In genomic region chr18:13359195-13359594, GRCh38 we compare ENCODE assay signal across 29 cellular contexts.
DNase-seq lines count a peak whose midpoint lies in the region; ATAC-seq and TF ChIP-seq lines count a peak whose summit lies in the region.
"Had no signal": no experiment of that assay in that cellular context is flagged by ENCODE, and none has a peak within 500 bp of the region (broad histone marks: within the 10 kb centered on the region; RNA-seq: fewer than 3 reads in every experiment).

No MANE protein-coding gene starts in this region.

- H3K4me1 Mint-ChIP-seq in CD14-positive monocyte = peaks cover 51% of the 10 kb centered on the region

- no peaks in the 10 kb centered on the region for H3K36me3 ChIP-seq in ascending aorta
- H3K36me3 ChIP-seq: sigmoid colon, uterus had no signal

- intact Hi-C loops in CD14-positive monocyte (cut with micrococcal nuclease) (no loop called here), ascending aorta (cut with DNase I) (no loop called here)

- peaks cover 0 to 5% (median 0%) of the 10 kb centered on the region in 7 donors for H3K9me3 Mint-ChIP-seq in CD14-positive monocyte
- H3K9me3 Mint-ChIP-seq: activated naive CD8-positive, alpha-beta T cell treated with anti-CD3 and anti-CD28 coated beads, Interleukin-2, amount 50 U/mL, for 24 hours had no signal

- DNase-seq in CD14-positive monocyte (ENCODE audit: low spot score) (no peak), HL-60 (ENCODE audit: low read depth in 1 of 2, low spot score in 1 of 2) (peak; percentile 52 to 82), RPMI8226 (peak; percentile 83), cerebellum (ENCODE audit: low spot score) (no peak), ascending aorta (ENCODE audit: low spot score in 2 of 2) (no peak)
- no peak for DNase-seq in activated CD4-positive, alpha-beta T cell treated with anti-CD3 and anti-CD28 coated beads, Interleukin-2, amount 50 U/mL, for 4 hours
- no peak for DNase-seq in activated CD4-positive, alpha-beta T cell treated with anti-CD3 and anti-CD28 coated beads for 1 hour
- DNase-seq: ACHN; activated effector memory CD4-positive, alpha-beta T cell treated with anti-CD3 and anti-CD28 coated beads, Interleukin-2, amount 50 U/mL, for 16 hours; activated naive CD8-positive, alpha-beta T cell treated with anti-CD3 and anti-CD28 coated beads, Interleukin-2, amount 50 U/mL, for 24 hours; activated T-cell treated with anti-CD3 and anti-CD28 coated beads for 4 hours; C1 segment of cervical spinal cord; effector CD8-positive, alpha-beta T cell; erythroblast; foreskin fibroblast; GOT3; left colon; naive thymus-derived CD4-positive, alpha-beta T cell; NCI-H1048; NCI-H187 treated with DMSO at 0.1 percent for 48 hours; NCI-H345; sigmoid colon; SK-N-SH; substantia nigra; uterus had no signal

- no peak overlapping the region for H3K27ac ChIP-seq in HL-60 (replicated peaks)
- no peak overlapping the region for H3K27ac ChIP-seq in ascending aorta
- H3K27ac ChIP-seq: body of pancreas, sigmoid colon, uterus had no signal

- H3K27me3 ChIP-seq in HL-60 (ENCODE audit: insufficient read depth, poor library complexity, severe bottlenecking) = no peaks in the 10 kb centered on the region
- no peaks in the 10 kb centered on the region for H3K27me3 ChIP-seq in ascending aorta
- H3K27me3 ChIP-seq: body of pancreas, sigmoid colon, uterus had no signal

- no peaks in the 10 kb centered on the region for H3K4me1 ChIP-seq in ascending aorta
- H3K4me1 ChIP-seq: body of pancreas, uterus had no signal

- TF ChIP-seq CTCF in CD14-positive monocyte (IDR thresholded peaks at IDR 0.05) (no peak), HL-60 (IDR thresholded peaks at IDR 0.05; ENCODE audit: insufficient read depth, low read length) (no peak), ascending aorta (IDR thresholded peaks at IDR 0.05) (no peak)

- peak overlapping the region in 1 of 2 donors; percentile 44 for H3K4me3 Mint-ChIP-seq in CD14-positive monocyte
- H3K4me3 Mint-ChIP-seq: activated naive CD8-positive, alpha-beta T cell treated with anti-CD3 and anti-CD28 coated beads, Interleukin-2, amount 50 U/mL, for 24 hours; naive thymus-derived CD4-positive, alpha-beta T cell; T-helper 2 cell treated with Interferon-gamma antibody and Interleukin-4, amounts not matched to agents 5 μg/mL and 100 μg/mL, for 36 hours had no signal

- H3K9me3 ChIP-seq in ascending aorta = no peaks in the 10 kb centered on the region
- H3K9me3 ChIP-seq: body of pancreas, sigmoid colon, SK-N-SH, uterus had no signal

- H3K36me3 Mint-ChIP-seq in CD14-positive monocyte = no peaks in the 10 kb centered on the region

- no peaks in the 10 kb centered on the region for H3K27me3 Mint-ChIP-seq in CD14-positive monocyte (ENCODE audit: low read depth in 3 of 3)
- H3K27me3 Mint-ChIP-seq: activated naive CD8-positive, alpha-beta T cell treated with anti-CD3 and anti-CD28 coated beads, Interleukin-2, amount 50 U/mL, for 24 hours; naive thymus-derived CD4-positive, alpha-beta T cell had no signal

- H3K4me3 ChIP-seq in HL-60 (replicated peaks; ENCODE audit: insufficient read depth, low read length) (no peak overlapping the region), ascending aorta (no peak overlapping the region)
- H3K4me3 ChIP-seq: body of pancreas, K562, sigmoid colon, uterus had no signal

- peak; percentile 67 for ATAC-seq in GM18502 (IDR thresholded peaks at IDR 0.05; ENCODE audit: poor library complexity, unreplicated experiment)
- ATAC-seq: activated naive CD8-positive, alpha-beta T cell treated with anti-CD3 and anti-CD28 coated beads, Interleukin-2, amount 50 U/mL, for 24 hours; body of pancreas; K562; left colon; naive thymus-derived CD4-positive, alpha-beta T cell had no signal

- peak overlapping the region in 5 of 7 donors; percentile 1 to 68 (median 19) for H3K27ac Mint-ChIP-seq in CD14-positive monocyte
- H3K27ac Mint-ChIP-seq: activated naive CD8-positive, alpha-beta T cell treated with anti-CD3 and anti-CD28 coated beads, Interleukin-2, amount 50 U/mL, for 24 hours; T-helper 2 cell treated with Interferon-gamma antibody and Interleukin-4, amounts not matched to agents 5 μg/mL and 100 μg/mL, for 36 hours had no signal

Comparison
In these comparisons a context has a peak if more than half of its experiments do, and no peak if none do; other contexts are left out.
1. DNase-seq: peak in HL-60 (2 of 2) and RPMI8226 (single experiment); none in CD14-positive monocyte (single experiment), cerebellum (single experiment), ascending aorta (0 of 2), activated CD4-positive, alpha-beta T cell treated with anti-CD3 and anti-CD28 coated beads, Interleukin-2, amount 50 U/mL, for 4 hours (0 of 2) and activated CD4-positive, alpha-beta T cell treated with anti-CD3 and anti-CD28 coated beads for 1 hour (single experiment).